Comparison of ENCODE assay signal across 1 cellular context in the genomic region with DNA sequence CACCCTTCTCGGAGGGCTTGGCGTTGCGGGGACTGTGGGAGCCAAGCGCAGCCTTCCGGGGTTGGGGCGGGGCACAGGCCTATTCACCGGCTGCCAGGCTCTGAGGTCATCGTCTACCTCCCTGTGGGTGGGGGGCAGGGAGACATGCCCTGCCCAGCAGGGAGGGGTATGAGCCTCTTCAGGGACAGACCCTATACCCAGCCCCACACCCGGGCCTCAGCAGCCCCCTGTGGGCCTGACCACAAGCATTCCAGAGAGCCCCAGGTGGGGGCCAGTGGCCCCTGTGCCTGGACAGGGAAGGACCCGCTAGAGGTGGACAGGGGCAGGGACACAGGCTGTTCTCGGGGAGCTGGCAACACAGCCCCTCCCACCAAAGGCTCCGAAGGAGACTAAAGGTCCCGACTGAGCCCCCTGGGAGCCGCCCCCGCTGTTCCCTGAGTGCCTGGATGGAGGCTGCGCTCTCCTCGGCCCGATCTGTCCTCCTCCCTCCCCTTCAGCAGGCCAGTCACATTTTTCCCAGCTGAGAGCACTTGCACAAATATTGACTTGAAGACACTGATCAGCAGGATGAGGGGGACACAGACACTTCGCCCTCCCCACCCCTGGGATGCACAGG.
A peak's percentile ranks its signal among the peaks of the same experiment; 100 is the strongest.
TF ChIP-seq lines count a peak whose summit lies in the region.

No MANE protein-coding gene starts in this region.

TF ChIP-seq in A549, 52 proteins besides CTCF, POLR2A, EP300 and RAD21 (continued from another document):
- no peak for TF ChIP-seq MYC (IDR thresholded peaks at IDR 0.05; ENCODE audit: borderline replicate concordance, low read length)
- no peak for TF ChIP-seq HDAC2 (IDR thresholded peaks at IDR 0.05)
- no peak for TF ChIP-seq ZC3H11A (IDR thresholded peaks at IDR 0.05)
- TF ChIP-seq, protein P1, sequence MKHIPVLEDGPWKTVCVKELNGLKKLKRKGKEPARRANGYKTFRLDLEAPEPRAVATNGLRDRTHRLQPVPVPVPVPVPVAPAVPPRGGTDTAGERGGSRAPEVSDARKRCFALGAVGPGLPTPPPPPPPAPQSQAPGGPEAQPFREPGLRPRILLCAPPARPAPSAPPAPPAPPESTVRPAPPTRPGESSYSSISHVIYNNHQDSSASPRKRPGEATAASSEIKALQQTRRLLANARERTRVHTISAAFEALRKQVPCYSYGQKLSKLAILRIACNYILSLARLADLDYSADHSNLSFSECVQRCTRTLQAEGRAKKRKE (CRISPR knock-in tag; IDR thresholded peaks at IDR 0.05; ENCODE audit: low read depth) = peak; percentile 27; the same call in 1 of the 2 replicates
- TF ChIP-seq GATA3 (IDR thresholded peaks at IDR 0.05; ENCODE audit: borderline replicate concordance) = peak; percentile 32
- TF ChIP-seq TP53 (CRISPR knock-in tag; IDR thresholded peaks at IDR 0.05) = no peak
- TF ChIP-seq CBX8 (IDR thresholded peaks at IDR 0.05) = no peak
- TF ChIP-seq, protein P2, sequence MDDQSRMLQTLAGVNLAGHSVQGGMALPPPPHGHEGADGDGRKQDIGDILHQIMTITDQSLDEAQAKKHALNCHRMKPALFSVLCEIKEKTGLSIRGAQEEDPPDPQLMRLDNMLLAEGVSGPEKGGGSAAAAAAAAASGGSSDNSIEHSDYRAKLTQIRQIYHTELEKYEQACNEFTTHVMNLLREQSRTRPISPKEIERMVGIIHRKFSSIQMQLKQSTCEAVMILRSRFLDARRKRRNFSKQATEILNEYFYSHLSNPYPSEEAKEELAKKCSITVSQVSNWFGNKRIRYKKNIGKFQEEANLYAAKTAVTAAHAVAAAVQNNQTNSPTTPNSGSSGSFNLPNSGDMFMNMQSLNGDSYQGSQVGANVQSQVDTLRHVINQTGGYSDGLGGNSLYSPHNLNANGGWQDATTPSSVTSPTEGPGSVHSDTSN (IDR thresholded peaks at IDR 0.05) = no peak; the same call in 1 of the 2 replicates
- TF ChIP-seq HOXB13 (CRISPR knock-in tag; IDR thresholded peaks at IDR 0.05; ENCODE audit: low read depth) = peak; percentile 32; the same call in 1 of the 2 replicates
- TF ChIP-seq FOSB (CRISPR knock-in tag; IDR thresholded peaks at IDR 0.05) = no peak
- no peak for TF ChIP-seq CEBPB (IDR thresholded peaks at IDR 0.05)
- no peak for TF ChIP-seq ZFP36 (IDR thresholded peaks at IDR 0.05; ENCODE audit: borderline replicate concordance, partially characterized antibody)
- TF ChIP-seq SMC3 (IDR thresholded peaks at IDR 0.05) = no peak
- no peak for TF ChIP-seq SREBF2 (IDR thresholded peaks at IDR 0.05)
- TF ChIP-seq RFX5 (IDR thresholded peaks at IDR 0.05) = no peak
- TF ChIP-seq MAZ (IDR thresholded peaks at IDR 0.05; ENCODE audit: borderline replicate concordance, low read depth, low read length) = no peak
- peak; percentile 51; the same call in 1 of the 2 replicates for TF ChIP-seq NPAS2 (CRISPR knock-in tag; IDR thresholded peaks at IDR 0.05; ENCODE audit: borderline replicate concordance)
- TF ChIP-seq, protein P3, sequence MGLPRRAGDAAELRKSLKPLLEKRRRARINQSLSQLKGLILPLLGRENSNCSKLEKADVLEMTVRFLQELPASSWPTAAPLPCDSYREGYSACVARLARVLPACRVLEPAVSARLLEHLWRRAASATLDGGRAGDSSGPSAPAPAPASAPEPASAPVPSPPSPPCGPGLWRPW (IDR thresholded peaks at IDR 0.05) = no peak
- TF ChIP-seq CHD2 (IDR thresholded peaks at IDR 0.05; ENCODE audit: low read length, partially characterized antibody) = peak; percentile 56
- no peak for TF ChIP-seq TFCP2L1 (CRISPR knock-in tag; IDR thresholded peaks at IDR 0.05)
- no peak for TF ChIP-seq CBX2 (IDR thresholded peaks at IDR 0.05; ENCODE audit: borderline replicate concordance, low read depth)
- no peak for TF ChIP-seq JUNB (IDR thresholded peaks at IDR 0.05)
- TF ChIP-seq ZSCAN20 (CRISPR knock-in tag; IDR thresholded peaks at IDR 0.05) = no peak
- no peak for TF ChIP-seq CHD4 (IDR thresholded peaks at IDR 0.05; ENCODE audit: borderline replicate concordance)
- TF ChIP-seq, protein P4, sequence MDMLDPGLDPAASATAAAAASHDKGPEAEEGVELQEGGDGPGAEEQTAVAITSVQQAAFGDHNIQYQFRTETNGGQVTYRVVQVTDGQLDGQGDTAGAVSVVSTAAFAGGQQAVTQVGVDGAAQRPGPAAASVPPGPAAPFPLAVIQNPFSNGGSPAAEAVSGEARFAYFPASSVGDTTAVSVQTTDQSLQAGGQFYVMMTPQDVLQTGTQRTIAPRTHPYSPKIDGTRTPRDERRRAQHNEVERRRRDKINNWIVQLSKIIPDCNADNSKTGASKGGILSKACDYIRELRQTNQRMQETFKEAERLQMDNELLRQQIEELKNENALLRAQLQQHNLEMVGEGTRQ (IDR thresholded peaks at IDR 0.05) = no peak
- no peak for TF ChIP-seq POLR2AphosphoS2 (conservative IDR thresholded peaks at IDR 0.05; ENCODE audit: low read length)
- TF ChIP-seq ESRRA (IDR thresholded peaks at IDR 0.05; ENCODE audit: borderline replicate concordance, low read length) = no peak
- TF ChIP-seq, protein P5, sequence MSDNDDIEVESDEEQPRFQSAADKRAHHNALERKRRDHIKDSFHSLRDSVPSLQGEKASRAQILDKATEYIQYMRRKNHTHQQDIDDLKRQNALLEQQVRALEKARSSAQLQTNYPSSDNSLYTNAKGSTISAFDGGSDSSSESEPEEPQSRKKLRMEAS (IDR thresholded peaks at IDR 0.05) = peak; percentile 60; the same call in 1 of the 2 replicates
- no peak for TF ChIP-seq RNF2 (IDR thresholded peaks at IDR 0.05; ENCODE audit: borderline replicate concordance, low read depth)
- peak; percentile 41 to 72; a peak in 3 of 5 replicates for TF ChIP-seq JUN (IDR thresholded peaks at IDR 0.05)
- no peak for TF ChIP-seq ZNF302 (CRISPR knock-in tag; IDR thresholded peaks at IDR 0.05)
- TF ChIP-seq, protein P6, sequence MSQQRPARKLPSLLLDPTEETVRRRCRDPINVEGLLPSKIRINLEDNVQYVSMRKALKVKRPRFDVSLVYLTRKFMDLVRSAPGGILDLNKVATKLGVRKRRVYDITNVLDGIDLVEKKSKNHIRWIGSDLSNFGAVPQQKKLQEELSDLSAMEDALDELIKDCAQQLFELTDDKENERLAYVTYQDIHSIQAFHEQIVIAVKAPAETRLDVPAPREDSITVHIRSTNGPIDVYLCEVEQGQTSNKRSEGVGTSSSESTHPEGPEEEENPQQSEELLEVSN (IDR thresholded peaks at IDR 0.05; ENCODE audit: borderline replicate concordance, low read depth) = peak; percentile 46
- TF ChIP-seq, protein P7, sequence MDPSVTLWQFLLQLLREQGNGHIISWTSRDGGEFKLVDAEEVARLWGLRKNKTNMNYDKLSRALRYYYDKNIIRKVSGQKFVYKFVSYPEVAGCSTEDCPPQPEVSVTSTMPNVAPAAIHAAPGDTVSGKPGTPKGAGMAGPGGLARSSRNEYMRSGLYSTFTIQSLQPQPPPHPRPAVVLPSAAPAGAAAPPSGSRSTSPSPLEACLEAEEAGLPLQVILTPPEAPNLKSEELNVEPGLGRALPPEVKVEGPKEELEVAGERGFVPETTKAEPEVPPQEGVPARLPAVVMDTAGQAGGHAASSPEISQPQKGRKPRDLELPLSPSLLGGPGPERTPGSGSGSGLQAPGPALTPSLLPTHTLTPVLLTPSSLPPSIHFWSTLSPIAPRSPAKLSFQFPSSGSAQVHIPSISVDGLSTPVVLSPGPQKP (IDR thresholded peaks at IDR 0.05; ENCODE audit: low read depth, low read length) = no peak
- TF ChIP-seq, protein P8, sequence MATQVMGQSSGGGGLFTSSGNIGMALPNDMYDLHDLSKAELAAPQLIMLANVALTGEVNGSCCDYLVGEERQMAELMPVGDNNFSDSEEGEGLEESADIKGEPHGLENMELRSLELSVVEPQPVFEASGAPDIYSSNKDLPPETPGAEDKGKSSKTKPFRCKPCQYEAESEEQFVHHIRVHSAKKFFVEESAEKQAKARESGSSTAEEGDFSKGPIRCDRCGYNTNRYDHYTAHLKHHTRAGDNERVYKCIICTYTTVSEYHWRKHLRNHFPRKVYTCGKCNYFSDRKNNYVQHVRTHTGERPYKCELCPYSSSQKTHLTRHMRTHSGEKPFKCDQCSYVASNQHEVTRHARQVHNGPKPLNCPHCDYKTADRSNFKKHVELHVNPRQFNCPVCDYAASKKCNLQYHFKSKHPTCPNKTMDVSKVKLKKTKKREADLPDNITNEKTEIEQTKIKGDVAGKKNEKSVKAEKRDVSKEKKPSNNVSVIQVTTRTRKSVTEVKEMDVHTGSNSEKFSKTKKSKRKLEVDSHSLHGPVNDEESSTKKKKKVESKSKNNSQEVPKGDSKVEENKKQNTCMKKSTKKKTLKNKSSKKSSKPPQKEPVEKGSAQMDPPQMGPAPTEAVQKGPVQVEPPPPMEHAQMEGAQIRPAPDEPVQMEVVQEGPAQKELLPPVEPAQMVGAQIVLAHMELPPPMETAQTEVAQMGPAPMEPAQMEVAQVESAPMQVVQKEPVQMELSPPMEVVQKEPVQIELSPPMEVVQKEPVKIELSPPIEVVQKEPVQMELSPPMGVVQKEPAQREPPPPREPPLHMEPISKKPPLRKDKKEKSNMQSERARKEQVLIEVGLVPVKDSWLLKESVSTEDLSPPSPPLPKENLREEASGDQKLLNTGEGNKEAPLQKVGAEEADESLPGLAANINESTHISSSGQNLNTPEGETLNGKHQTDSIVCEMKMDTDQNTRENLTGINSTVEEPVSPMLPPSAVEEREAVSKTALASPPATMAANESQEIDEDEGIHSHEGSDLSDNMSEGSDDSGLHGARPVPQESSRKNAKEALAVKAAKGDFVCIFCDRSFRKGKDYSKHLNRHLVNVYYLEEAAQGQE (IDR thresholded peaks at IDR 0.05) = no peak
- no peak for TF ChIP-seq HOXA7 (CRISPR knock-in tag; IDR thresholded peaks at IDR 0.05)
- no peak for TF ChIP-seq FOSL2 (IDR thresholded peaks at IDR 0.05)
- no peak for TF ChIP-seq FOSL2 (CRISPR knock-in tag; IDR thresholded peaks at IDR 0.05)
- TF ChIP-seq FOXS1 (CRISPR knock-in tag; IDR thresholded peaks at IDR 0.05) = 0 out of 2 replicates have a peak, but pooled peaks have one; percentile 26
- no peak for TF ChIP-seq NFE2L2 (conservative IDR thresholded peaks at IDR 0.05; ENCODE audit: low read length)
